In the genomic region with DNA sequence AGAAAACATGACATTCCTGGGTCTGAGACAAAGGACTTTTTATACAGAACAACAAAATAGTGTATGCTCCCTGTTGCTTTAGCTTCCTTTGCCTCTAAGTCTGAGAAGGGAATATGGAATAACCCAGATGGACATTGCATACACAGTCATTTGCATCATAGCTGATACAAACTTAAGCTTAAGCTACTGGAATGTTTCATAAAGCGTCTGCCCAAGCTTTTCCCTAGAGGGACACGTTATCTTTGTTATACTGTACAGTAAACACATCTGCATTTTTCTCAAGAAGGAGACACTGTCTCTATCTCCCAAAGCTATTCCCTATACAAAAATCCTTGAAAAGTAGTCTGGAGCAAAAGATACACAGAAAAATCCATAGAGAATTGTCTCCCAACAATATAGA, we compare ENCODE assay signal across 15 cellular contexts.
A peak's percentile ranks its signal among the peaks of the same experiment; 100 is the strongest.
DNase-seq lines count a peak whose midpoint lies in the region; ATAC-seq and TF ChIP-seq lines count a peak whose summit lies in the region.
"Had no signal": no experiment of that assay in that cellular context is flagged by ENCODE, and none has a peak within 500 bp of the region (broad histone marks: within the 10 kb centered on the region; RNA-seq: fewer than 3 reads in every experiment).

No MANE protein-coding gene starts in this region.

- H2BK120ac ChIP-seq in mesenchymal stem cell (ENCODE audit: low read depth, low read length) = no peak overlapping the region

- H3K4ac ChIP-seq in mesenchymal stem cell (ENCODE audit: low read depth in 1 of 2, low read length in 2 of 2) = no peak overlapping the region

- no peaks in the 10 kb centered on the region for H3K9me3 ChIP-seq in cardiac muscle cell (ENCODE audit: low read depth)
- no peaks in the 10 kb centered on the region for H3K9me3 ChIP-seq in mesenchymal stem cell (ENCODE audit: control insufficient read depth, low read length)
- H3K9me3 ChIP-seq: Caco-2, HAP-1 had no signal

- H3K27ac ChIP-seq in cardiac muscle cell (peak overlapping the region; percentile 81), mesenchymal stem cell (ENCODE audit: low read length, poor library complexity, severe bottlenecking) (no peak overlapping the region)
- H3K27ac ChIP-seq: BLaER1 had no signal

- no peak overlapping the region for H3K4me2 ChIP-seq in mesenchymal stem cell (ENCODE audit: low read length, poor library complexity, severe bottlenecking)
- H3K4me2 ChIP-seq: BLaER1 had no signal

- H3K14ac ChIP-seq in mesenchymal stem cell (ENCODE audit: low read length in 2 of 2) = no peak overlapping the region

- DNase-seq in cardiac muscle cell (ENCODE audit: low read depth in 1 of 2, low spot score in 1 of 2) (peak in 1 of 2 donors; percentile 64), Right ventricle myocardium superior (no peak), choroid plexus epithelial cell (ENCODE audit: low read depth) (peak; percentile 68), mesenchymal stem cell (peak; percentile 66), amniotic stem cell (lab: John Stamatoyannopoulos, UW) (no peak)
- DNase-seq in activated CD4-positive, CD25-positive, alpha-beta regulatory T cell treated with anti-CD3 and anti-CD28 coated beads, Interleukin-2, amount 50 U/mL, for 72 hours = no peak
- DNase-seq: 8988T; AML-193; Caco-2; CD8-positive, alpha-beta memory T cell; DND-41; GDM1 had no signal

- H4K91ac ChIP-seq in mesenchymal stem cell (ENCODE audit: low read length) = no peak overlapping the region

- no peak overlapping the region for H3K18ac ChIP-seq in mesenchymal stem cell (ENCODE audit: low read depth in 1 of 2, low read length in 2 of 2)

- H3K4me3 ChIP-seq in cardiac muscle cell (no peak overlapping the region), choroid plexus epithelial cell (ENCODE audit: low read depth, low read length) (no peak overlapping the region), mesenchymal stem cell (ENCODE audit: insufficient read depth in 1 of 2, low read depth in 1 of 2, low read length in 2 of 2) (no peak overlapping the region)
- H3K4me3 ChIP-seq: BLaER1, HAP-1 had no signal

- H3K36me3 ChIP-seq in cardiac muscle cell = no peaks in the 10 kb centered on the region
- H3K36me3 ChIP-seq in mesenchymal stem cell (ENCODE audit: control insufficient read depth in 1 of 2, insufficient read depth in 2 of 2, low read depth in 1 of 2, low read length in 2 of 2) = no peaks in the 10 kb centered on the region
- H3K36me3 ChIP-seq: BLaER1, HAP-1 had no signal

- H3K4me1 ChIP-seq in cardiac muscle cell (ENCODE audit: low read depth) = peaks cover 18% of the 10 kb centered on the region
- no peaks in the 10 kb centered on the region for H3K4me1 ChIP-seq in mesenchymal stem cell (ENCODE audit: control insufficient read depth, insufficient read depth, low read depth, low read length)
- H3K4me1 ChIP-seq: BLaER1, Caco-2 had no signal

- H3K79me1 ChIP-seq in mesenchymal stem cell (replicated peaks; ENCODE audit: low read length, poor library complexity, severe bottlenecking) = no peaks in the 10 kb centered on the region

- H2BK12ac ChIP-seq in mesenchymal stem cell (ENCODE audit: low read length in 2 of 2) = no peak overlapping the region

- no peaks in the 10 kb centered on the region for H3K27me3 ChIP-seq in cardiac muscle cell
- no peaks in the 10 kb centered on the region for H3K27me3 ChIP-seq in mesenchymal stem cell (ENCODE audit: control insufficient read depth in 1 of 2, insufficient read depth in 1 of 2, low read length in 2 of 2)
- H3K27me3 ChIP-seq: BLaER1 had no signal

- no peak overlapping the region for H2AFZ ChIP-seq in mesenchymal stem cell (ENCODE audit: low read depth, low read length)

- no peak overlapping the region for H3K23ac ChIP-seq in mesenchymal stem cell (ENCODE audit: low read length in 2 of 2)

- no peak overlapping the region for H3K9ac ChIP-seq in mesenchymal stem cell (ENCODE audit: low read length)
- H3K9ac ChIP-seq: BLaER1 had no signal

- no peak for TF ChIP-seq CTCF in cardiac muscle cell (IDR thresholded peaks at IDR 0.05; ENCODE audit: low read depth, low read length)
- TF ChIP-seq CTCF in choroid plexus epithelial cell (conservative IDR thresholded peaks at IDR 0.05; ENCODE audit: low read depth, low read length) = no peak

- H2BK15ac ChIP-seq in mesenchymal stem cell (ENCODE audit: low read depth, poor library complexity, severe bottlenecking) = no peak overlapping the region

- intact Hi-C loops in Right ventricle myocardium superior (cut with DNase I) = no loop called here

- H2BK5ac ChIP-seq in mesenchymal stem cell (ENCODE audit: low read depth, low read length, poor library complexity, severe bottlenecking) = no peak overlapping the region

- ATAC-seq in Right ventricle myocardium superior (ENCODE audit: poor library complexity) (no peak), HG03432 (IDR thresholded peaks at IDR 0.05; ENCODE audit: unreplicated experiment) (no peak)

- no peak overlapping the region for H2AK5ac ChIP-seq in mesenchymal stem cell (ENCODE audit: low read length, severe bottlenecking)

- H4K8ac ChIP-seq in mesenchymal stem cell (ENCODE audit: low read length) = no peak overlapping the region

- WGBS in mesenchymal stem cell = 59% methylated on average over 2 of the region's 2 CpGs

Comparison
In these comparisons a context has a peak if more than half of its experiments do, and no peak if none do; other contexts are left out.
1. DNase-seq: peak in choroid plexus epithelial cell (single experiment) and mesenchymal stem cell (single experiment); none in Right ventricle myocardium superior (single experiment), activated CD4-positive, CD25-positive, alpha-beta regulatory T cell treated with anti-CD3 and anti-CD28 coated beads, Interleukin-2, amount 50 U/mL, for 72 hours (single experiment) and amniotic stem cell (single experiment).